ENCODE assay signal across 9 cellular contexts in the genomic region with DNA sequence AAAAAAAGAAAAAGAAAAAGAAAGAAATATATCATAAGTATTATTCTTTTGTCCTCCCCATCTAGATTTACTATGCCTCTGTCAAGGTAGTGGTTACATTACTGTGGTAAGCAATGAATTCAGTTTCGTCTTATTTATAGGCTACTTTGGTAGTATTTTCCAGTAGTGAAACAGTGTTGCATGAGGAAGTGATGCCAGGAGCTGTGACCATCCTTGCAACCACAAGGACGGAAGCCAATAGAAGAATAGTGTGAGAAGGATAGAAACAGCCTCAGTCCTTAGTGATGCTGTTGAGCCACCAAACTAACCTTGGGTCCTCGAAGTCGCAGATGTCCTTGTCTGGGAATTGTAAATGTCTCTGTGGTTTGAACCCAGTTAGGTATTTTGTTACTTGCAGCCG.
DNase-seq lines count a peak whose midpoint lies in the region; ATAC-seq, FAIRE-seq and TF ChIP-seq lines count a peak whose summit lies in the region.
"Had no signal": no experiment of that assay in that cellular context is flagged by ENCODE, and none has a peak within 500 bp of the region (broad histone marks: within the 10 kb centered on the region; RNA-seq: fewer than 3 reads in every experiment).

No MANE protein-coding gene starts in this region.

- H3K27me3 ChIP-seq in GM12878 (replicated peaks in 1 of 2; ENCODE audit: control insufficient read depth in 2 of 2, insufficient read depth in 2 of 2, low read length in 1 of 2), result no peaks in the 10 kb centered on the region
- no peaks in the 10 kb centered on the region for H3K27me3 ChIP-seq in neural progenitor cell

- no peaks in the 10 kb centered on the region for H3F3A ChIP-seq in neural progenitor cell (ENCODE audit: low read depth)

- H3K27ac Mint-ChIP-seq in naive thymus-derived CD8-positive, alpha-beta T cell, result peak overlapping the region in 4 of 10 donors; percentile 33 to 91 (median 59)
- H3K27ac Mint-ChIP-seq in neural progenitor cell, result no peak overlapping the region

- ATAC-seq in GM18499 (IDR thresholded peaks at IDR 0.05; ENCODE audit: insufficient read depth, unreplicated experiment) (peak; percentile 42), GM21528 (IDR thresholded peaks at IDR 0.05; ENCODE audit: low FRiP score, unreplicated experiment) (peak; percentile 81), HG03469 (IDR thresholded peaks at IDR 0.05; ENCODE audit: unreplicated experiment) (peak; percentile 37), GM12878 (peak; percentile 80)
- no peak for ATAC-seq in naive thymus-derived CD8-positive, alpha-beta T cell

- SMC1A ChIA-PET in GM12878 (lab: Charles Lee; ENCODE audit: uncharacterized antibody, unreplicated experiment), result interaction anchor here (0.8 to 2.2 kb wide), 8 partner anchors 8 to 925 kb away, joined by 3 to 13 read pairs (median 6); no protein-coding TSS in a partner anchor

- no peaks in the 10 kb centered on the region for H3K36me3 ChIP-seq in GM12878 (ENCODE audit: control insufficient read depth in 2 of 2, insufficient read depth in 2 of 2, low read length in 1 of 2)
- H3K36me3 ChIP-seq in neural progenitor cell, result no peaks in the 10 kb centered on the region

- peak; percentile 27; the same call in 1 of the 2 replicates for TF ChIP-seq RAD21 in GM12878 (IDR thresholded peaks at IDR 0.05; ENCODE audit: insufficient read depth, low read depth, low read length)

- in situ Hi-C loops in GM12878 (cut with MboI), result loop anchor here (10.0 to 25.0 kb wide), 3 partner anchors 194 to 1182 kb away; no protein-coding TSS in a partner anchor

- CTCF ChIA-PET in GM12878 (lab: Yijun Ruan, JAX), result interaction anchor here (1.1 kb wide), 1 partner anchor 16 kb away, joined by 3 read pairs; no protein-coding TSS in a partner anchor

- 0 out of 6 replicates have a peak, but pooled peaks of 1 of the 3 experiments have one; percentile 2 for TF ChIP-seq CTCF in GM12878 (IDR thresholded peaks at IDR 0.05 in 2 of 3, conservative IDR thresholded peaks at IDR 0.05 in 1 of 3; ENCODE audit: control insufficient read depth in 2 of 3, extremely low read depth in 1 of 3, insufficient read depth in 1 of 3, low read depth in 3 of 3, low read length in 3 of 3)
- no peak for TF ChIP-seq CTCF in neural progenitor cell (IDR thresholded peaks at IDR 0.05)

- H4K20me1 ChIP-seq in GM12878 (ENCODE audit: control insufficient read depth, insufficient read depth), result no peaks in the 10 kb centered on the region
- no peaks in the 10 kb centered on the region for H4K20me1 ChIP-seq in neural progenitor cell (ENCODE audit: low read depth)

- H3K9ac ChIP-seq in GM12878 (ENCODE audit: control insufficient read depth, insufficient read depth, low read length) (no peak overlapping the region), neural progenitor cell (no peak overlapping the region)

- POLR2A ChIA-PET in GM12878 (lab: Charles Lee), result interaction anchor here (0.7 to 1.6 kb wide), 3 partner anchors 20 to 137 kb away, joined by 3 to 9 read pairs (median 3); no protein-coding TSS in a partner anchor
- POLR2A ChIA-PET in naive thymus-derived CD8-positive, alpha-beta T cell (lab: Charles Lee), result interaction anchor here (0.7 kb wide), 1 partner anchor 328 kb away, joined by 4 read pairs; no protein-coding TSS in a partner anchor

- H3K27me3 Mint-ChIP-seq in naive thymus-derived CD8-positive, alpha-beta T cell, result peaks cover 0 to 2% (median 0%) of the 10 kb centered on the region in 5 donors
- peaks cover 3% of the 10 kb centered on the region for H3K27me3 Mint-ChIP-seq in neural progenitor cell (ENCODE audit: insufficient read depth, low read depth)

- H3K9me3 ChIP-seq in GM12878 (replicated peaks; ENCODE audit: control insufficient read depth, insufficient read depth, low read length) (peaks cover 2% of the 10 kb centered on the region; the same call in 1 of the 3 replicates), neural progenitor cell (ENCODE audit: low read depth) (no peaks in the 10 kb centered on the region)

- no TSS peak for BruUV-seq in GM12878 (replicated peaks; lab: Mats Ljungman, UMichigan)

- FAIRE-seq in GM12878 (lab: Jason Lieb, UNC), result peak; percentile 92
- FAIRE-seq: astrocyte had no signal

- H3K4me3 Mint-ChIP-seq in naive thymus-derived CD8-positive, alpha-beta T cell, result peak overlapping the region in 1 of 10 donors; percentile 2
- no peak overlapping the region for H3K4me3 Mint-ChIP-seq in neural progenitor cell

- H3K4me2 ChIP-seq in GM12878 (ENCODE audit: control insufficient read depth, insufficient read depth), result peak overlapping the region; percentile 63
- no peak overlapping the region for H3K4me2 ChIP-seq in neural progenitor cell

- H3K27ac ChIP-seq in GM12878 (ENCODE audit: control insufficient read depth, insufficient read depth), result peak overlapping the region; percentile 73
- no peak overlapping the region for H3K27ac ChIP-seq in neural progenitor cell

- RAD21 ChIA-PET in GM12878 (lab: Charles Lee; ENCODE audit: unreplicated experiment), result interaction anchor here (0.6 to 1.9 kb wide), 8 partner anchors 10 to 1480 kb away, joined by 3 to 6 read pairs (median 4); no protein-coding TSS in a partner anchor

- no peaks in the 10 kb centered on the region for H3K9me3 Mint-ChIP-seq in naive thymus-derived CD8-positive, alpha-beta T cell
- no peaks in the 10 kb centered on the region for H3K9me3 Mint-ChIP-seq in neural progenitor cell

- intact Hi-C loops in GM12878 (cut with micrococcal nuclease; ENCODE audit: unreplicated experiment), result loop anchor here (5.0 kb wide), 3 partner anchors 118 to 328 kb away; a partner anchor contains a TSS

- no peak for TF ChIP-seq POLR2A in GM12878 (IDR thresholded peaks at IDR 0.05; ENCODE audit: low read depth, low read length)

- WGBS in GM12878 (ENCODE audit: insufficient coverage, insufficient replicate concordance, low lambda C conversion rate, missing lambda C conversion rate), result 0% methylated on average over 5 of the region's 5 CpGs

- H3K79me2 ChIP-seq in GM12878 (ENCODE audit: control insufficient read depth, insufficient read depth, low read length), result no peaks in the 10 kb centered on the region
- H3K79me2 ChIP-seq in neural progenitor cell (ENCODE audit: low read depth), result no peaks in the 10 kb centered on the region

- no peak overlapping the region for H2AFZ ChIP-seq in GM12878 (ENCODE audit: control insufficient read depth, low read depth, low read length)
- H2AFZ ChIP-seq in neural progenitor cell (replicated peaks), result no peak overlapping the region

- H3K4me1 Mint-ChIP-seq in naive thymus-derived CD8-positive, alpha-beta T cell, result peaks cover 15 to 44% (median 27%) of the 10 kb centered on the region in 4 donors
- H3K4me1 Mint-ChIP-seq in neural progenitor cell, result peaks cover 6% of the 10 kb centered on the region

- H3K36me3 Mint-ChIP-seq in naive thymus-derived CD8-positive, alpha-beta T cell, result peaks cover 0 to 13% (median 10%) of the 10 kb centered on the region in 3 donors
- peaks cover 4% of the 10 kb centered on the region for H3K36me3 Mint-ChIP-seq in neural progenitor cell

- peak in 1 of 2 experiments; percentile 92; a peak in 3 of 4 replicates for TF ChIP-seq EP300 in GM12878 (IDR thresholded peaks at IDR 0.05; ENCODE audit: borderline replicate concordance in 1 of 2, control insufficient read depth in 1 of 2, low read depth in 2 of 2, low read length in 2 of 2)

- DNase-seq in GM12878 (ENCODE audit: low read depth, low spot score) (peak; percentile 90), mucosa of gallbladder (ENCODE audit: low spot score) (no peak), neural progenitor cell (ENCODE audit: low spot score) (no peak), DMS 273 (lab: John Stamatoyannopoulos, UW; ENCODE audit: unreplicated experiment) (no peak)
- DNase-seq in naive thymus-derived CD8-positive, alpha-beta T cell, result no peak

- peak overlapping the region; percentile 3; the same call in 1 of the 2 replicates for H3K4me3 ChIP-seq in GM12878
- H3K4me3 ChIP-seq in neural progenitor cell, result no peak overlapping the region

- H3K4me1 ChIP-seq in GM12878 (ENCODE audit: control insufficient read depth, insufficient read depth, low read length) (peaks cover 64% of the 10 kb centered on the region), neural progenitor cell (peaks cover 8% of the 10 kb centered on the region)

TF ChIP-seq in GM12878, 131 proteins besides CTCF, POLR2A, EP300 and RAD21 (continues in another document):
- TF ChIP-seq TARDBP (IDR thresholded peaks at IDR 0.05; ENCODE audit: borderline replicate concordance), result peak; percentile 32; the same call in 1 of the 2 replicates
- TF ChIP-seq, protein P1, sequence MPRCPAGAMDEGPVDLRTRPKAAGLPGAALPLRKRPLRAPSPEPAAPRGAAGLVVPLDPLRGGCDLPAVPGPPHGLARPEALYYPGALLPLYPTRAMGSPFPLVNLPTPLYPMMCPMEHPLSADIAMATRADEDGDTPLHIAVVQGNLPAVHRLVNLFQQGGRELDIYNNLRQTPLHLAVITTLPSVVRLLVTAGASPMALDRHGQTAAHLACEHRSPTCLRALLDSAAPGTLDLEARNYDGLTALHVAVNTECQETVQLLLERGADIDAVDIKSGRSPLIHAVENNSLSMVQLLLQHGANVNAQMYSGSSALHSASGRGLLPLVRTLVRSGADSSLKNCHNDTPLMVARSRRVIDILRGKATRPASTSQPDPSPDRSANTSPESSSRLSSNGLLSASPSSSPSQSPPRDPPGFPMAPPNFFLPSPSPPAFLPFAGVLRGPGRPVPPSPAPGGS (IDR thresholded peaks at IDR 0.05; ENCODE audit: borderline replicate concordance, insufficient read depth, low read depth, low read length, poor library complexity, severe bottlenecking), result no peak
- no peak for TF ChIP-seq NBN (IDR thresholded peaks at IDR 0.05)
- no peak for TF ChIP-seq RFX5 (IDR thresholded peaks at IDR 0.05; ENCODE audit: low read depth, low read length)
- peak; percentile 98 for TF ChIP-seq SPI1 (IDR thresholded peaks at IDR 0.05; ENCODE audit: borderline replicate concordance, insufficient read depth, low read depth, low read length)
- peak; percentile 87 for TF ChIP-seq CREM (IDR thresholded peaks at IDR 0.05; ENCODE audit: low read depth)
- 0 out of 4 replicates have a peak, but pooled peaks of 1 of the 2 experiments have one; percentile 19 for TF ChIP-seq BHLHE40 (IDR thresholded peaks at IDR 0.05; ENCODE audit: borderline replicate concordance in 1 of 2, low read depth in 2 of 2, low read length in 1 of 2)
- peak; percentile 92 for TF ChIP-seq BCL11A (IDR thresholded peaks at IDR 0.05; ENCODE audit: low read depth, low read length)
- TF ChIP-seq CHD2 (IDR thresholded peaks at IDR 0.05; ENCODE audit: borderline replicate concordance, low read depth, low read length), result 0 out of 2 replicates have a peak, but pooled peaks have one; percentile 40
- peak; percentile 45; the same call in 1 of the 3 replicates for TF ChIP-seq POU2F2 (IDR thresholded peaks at IDR 0.05; ENCODE audit: borderline replicate concordance, low read depth, low read length)

Comparison
In these comparisons a context has a peak if more than half of its experiments do, and no peak if none do; other contexts are left out.
1. ATAC-seq: peak in GM18499 (single experiment), GM21528 (single experiment), HG03469 (single experiment) and GM12878 (single experiment); none in naive thymus-derived CD8-positive, alpha-beta T cell (0 of 2).